10 cellular contexts compared by ENCODE assay signal in the genomic region with DNA sequence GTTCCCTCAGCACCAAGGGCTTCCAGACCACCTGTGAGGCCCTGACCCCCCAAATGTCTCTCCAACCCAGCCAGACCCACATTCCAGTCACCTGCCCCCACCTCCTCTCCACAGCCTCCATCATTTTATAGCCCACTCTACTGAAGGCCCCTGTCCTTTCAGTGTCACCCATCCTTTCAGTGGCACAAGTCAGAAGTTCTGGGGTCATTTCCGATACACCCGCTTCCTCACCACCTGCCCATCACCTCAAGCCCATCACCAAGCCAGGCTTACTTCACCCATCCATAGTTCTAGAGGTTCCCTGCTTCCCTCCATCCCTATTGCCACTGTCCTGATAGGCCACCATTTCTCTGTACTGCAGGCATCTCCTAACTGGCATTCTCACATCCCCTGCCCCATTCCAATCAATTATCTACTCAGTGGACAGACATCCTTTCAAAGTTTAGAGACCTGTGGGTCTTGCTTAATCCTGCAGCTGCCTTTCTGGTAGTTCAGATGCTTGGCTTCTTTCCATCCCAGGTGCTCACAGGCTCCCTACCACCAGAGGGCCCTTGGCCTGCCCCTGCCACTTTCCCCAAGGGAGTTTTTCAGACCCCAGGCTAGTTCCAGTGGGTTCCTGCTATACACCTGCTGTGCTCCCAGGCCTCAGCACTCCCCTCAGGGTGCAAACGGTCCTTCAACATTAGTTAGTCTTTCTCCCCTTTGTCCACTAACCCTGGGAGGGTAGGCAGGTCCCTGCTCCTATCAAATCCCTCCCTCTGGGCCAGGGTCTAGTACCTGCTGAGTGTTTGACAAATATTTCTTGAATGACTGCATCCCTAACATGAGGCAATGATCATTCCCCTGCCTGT. TPM values are rescaled to one million over a fixed set of nuclear protein-coding genes. Genes with fewer than 3 reads are reported as not detected.
DNase-seq lines count a peak whose midpoint lies in the region; ATAC-seq, FAIRE-seq and TF ChIP-seq lines count a peak whose summit lies in the region.
"Had no signal": no experiment of that assay in that cellular context is flagged by ENCODE, and none has a peak within 500 bp of the region (broad histone marks: within the 10 kb centered on the region; RNA-seq: fewer than 3 reads in every experiment).

No MANE protein-coding gene starts in this region.

- peaks cover 68% of the 10 kb centered on the region for H3K79me2 ChIP-seq in DOHH2 (ENCODE audit: control insufficient read depth, low read length)
- peaks cover 99% of the 10 kb centered on the region for H3K79me2 ChIP-seq in Loucy (ENCODE audit: insufficient read depth, low read length)
- peaks cover 100% of the 10 kb centered on the region for H3K79me2 ChIP-seq in astrocyte (ENCODE audit: insufficient read depth, low read length)

- H2AFZ ChIP-seq in Loucy (ENCODE audit: low read length) (no peak overlapping the region), astrocyte (ENCODE audit: low read depth, low read length) (no peak overlapping the region)

- TF ChIP-seq CTCF in DOHH2 (IDR thresholded peaks at IDR 0.05; ENCODE audit: low read depth, low read length, poor library complexity, severe bottlenecking): peak; percentile 40
- peak; percentile 73 for TF ChIP-seq CTCF in Loucy (conservative IDR thresholded peaks at IDR 0.05; ENCODE audit: low read length)
- TF ChIP-seq CTCF in astrocyte (IDR thresholded peaks at IDR 0.05; ENCODE audit: insufficient read depth, low read depth, low read length): no peak
- TF ChIP-seq CTCF in mucosa of descending colon (IDR thresholded peaks at IDR 0.05): no peak
- TF ChIP-seq CTCF in prostate gland (IDR thresholded peaks at IDR 0.05): peak in 2 of 4 experiments; percentile 31 to 45

- peaks cover 15% of the 10 kb centered on the region for H3K27me3 Mint-ChIP-seq in astrocyte (ENCODE audit: low read depth, unreplicated experiment)
- H3K27me3 Mint-ChIP-seq: dendritic cell treated with granulocyte-macrophage colony-stimulating factor and Interleukin-4, amounts not matched to agents 40 ng/mL and 50 ng/mL, for 4 days had no signal

- H3K27ac ChIP-seq in DOHH2 (ENCODE audit: low read depth, low read length): no peak overlapping the region
- no peak overlapping the region for H3K27ac ChIP-seq in astrocyte (ENCODE audit: low read depth, low read length)
- no peak overlapping the region for H3K27ac ChIP-seq in prostate gland

- TF ChIP-seq POLR2A in prostate gland (IDR thresholded peaks at IDR 0.05): no peak

- H3K4me1 ChIP-seq in DOHH2 (ENCODE audit: control insufficient read depth, low read length) (peaks cover 42% of the 10 kb centered on the region), Loucy (ENCODE audit: insufficient read depth, low read length, poor library complexity, severe bottlenecking) (peaks cover 91% of the 10 kb centered on the region), astrocyte (ENCODE audit: insufficient read depth, low read length) (peaks cover 4% of the 10 kb centered on the region), mucosa of descending colon (ENCODE audit: low read depth) (peaks cover 4% of the 10 kb centered on the region), prostate gland (replicated peaks) (no peaks in the 10 kb centered on the region)

- peak overlapping the region; percentile 56 for H3K4me3 Mint-ChIP-seq in astrocyte (ENCODE audit: unreplicated experiment)
- H3K4me3 Mint-ChIP-seq: dendritic cell treated with granulocyte-macrophage colony-stimulating factor and Interleukin-4, amounts not matched to agents 40 ng/mL and 50 ng/mL, for 4 days had no signal

- FAIRE-seq in astrocyte (lab: Jason Lieb, UNC): no peak
- FAIRE-seq: GM18507 had no signal

- H3K27me3 ChIP-seq in DOHH2 (ENCODE audit: control insufficient read depth, low read length) (no peaks in the 10 kb centered on the region), Loucy (ENCODE audit: insufficient read depth, low read length, poor library complexity, severe bottlenecking) (no peaks in the 10 kb centered on the region), astrocyte (ENCODE audit: insufficient read depth, low read length) (no peaks in the 10 kb centered on the region), prostate gland (replicated peaks; ENCODE audit: insufficient read depth) (no peaks in the 10 kb centered on the region)

- H3K36me3 Mint-ChIP-seq in astrocyte (ENCODE audit: low read depth, unreplicated experiment): peaks cover 9% of the 10 kb centered on the region

- no peak overlapping the region for H3K27ac Mint-ChIP-seq in astrocyte (ENCODE audit: unreplicated experiment)
- H3K27ac Mint-ChIP-seq: dendritic cell treated with granulocyte-macrophage colony-stimulating factor and Interleukin-4, amounts not matched to agents 40 ng/mL and 50 ng/mL, for 4 days had no signal

- H3K9me2 ChIP-seq in DOHH2 (replicated peaks; ENCODE audit: control insufficient read depth, low read length): no peaks in the 10 kb centered on the region
- no peaks in the 10 kb centered on the region for H3K9me2 ChIP-seq in Loucy (replicated peaks; ENCODE audit: low read depth, low read length)

- H3K4me3 ChIP-seq in DOHH2 (ENCODE audit: low read length): no peak overlapping the region
- H3K4me3 ChIP-seq in Loucy (ENCODE audit: low read length, poor library complexity, severe bottlenecking): peak overlapping the region; percentile 75
- no peak overlapping the region for H3K4me3 ChIP-seq in astrocyte (ENCODE audit: insufficient read depth, low read depth, low read length)
- no peak overlapping the region for H3K4me3 ChIP-seq in mucosa of descending colon
- H3K4me3 ChIP-seq in prostate gland: no peak overlapping the region

- intact Hi-C loops in mucosa of descending colon (cut with DNase I, micrococcal nuclease): loop anchor here in 1 of 2 donors (10.0 kb wide), 1 partner anchor 193 kb away; the partner anchor contains the start of gene CDKN1C
- intact Hi-C loops in prostate gland (cut with DNase I): no loop called here

- ATAC-seq in mucosa of descending colon (peak; percentile 13), GM19397 (IDR thresholded peaks at IDR 0.05; ENCODE audit: unreplicated experiment) (no peak), GM18511 (IDR thresholded peaks at IDR 0.05; ENCODE audit: unreplicated experiment) (no peak)

- H3K9me3 ChIP-seq in DOHH2 (ENCODE audit: control insufficient read depth, insufficient read depth, low read length) (no peaks in the 10 kb centered on the region), Loucy (ENCODE audit: insufficient read depth, low read depth, low read length) (no peaks in the 10 kb centered on the region), astrocyte (ENCODE audit: insufficient read depth, low read depth, low read length) (no peaks in the 10 kb centered on the region), mucosa of descending colon (no peaks in the 10 kb centered on the region), prostate gland (no peaks in the 10 kb centered on the region)

- H4K20me1 ChIP-seq in DOHH2 (ENCODE audit: control insufficient read depth, insufficient read depth, low read depth, low read length) (peaks cover 5% of the 10 kb centered on the region; the same call in 1 of the 2 replicates), Loucy (ENCODE audit: insufficient read depth, low read length, poor library complexity, severe bottlenecking) (peaks cover 72% of the 10 kb centered on the region), astrocyte (ENCODE audit: insufficient read depth, low read length) (peaks cover 100% of the 10 kb centered on the region)

- H3K4me2 ChIP-seq in DOHH2 (ENCODE audit: low read length): no peak overlapping the region
- H3K4me2 ChIP-seq in Loucy (ENCODE audit: low read depth, low read length, poor library complexity, severe bottlenecking): peak overlapping the region; percentile 88
- no peak overlapping the region for H3K4me2 ChIP-seq in astrocyte (ENCODE audit: low read length)

- H3K9ac ChIP-seq in Loucy (ENCODE audit: low read depth, low read length, poor library complexity, severe bottlenecking) (peak overlapping the region; percentile 77), astrocyte (ENCODE audit: low read length) (no peak overlapping the region)

- no peaks in the 10 kb centered on the region for H3F3A ChIP-seq in DOHH2 (ENCODE audit: control insufficient read depth, insufficient read depth)
- peaks cover 3% of the 10 kb centered on the region for H3F3A ChIP-seq in Loucy (ENCODE audit: low read depth)

- DNase-seq in astrocyte (ENCODE audit: low read depth) (no peak), mucosa of descending colon (no peak), prostate gland (ENCODE audit: low spot score) (no peak)
- no peak for DNase-seq in stimulated activated CD4-positive, alpha-beta T cell treated with anti-CD3 and anti-CD28 coated beads, Interleukin-15, amount 100 ng/mL, for 24 hours

- H3K4me1 Mint-ChIP-seq in astrocyte (ENCODE audit: low read depth, unreplicated experiment): peaks cover 37% of the 10 kb centered on the region

- 78% methylated on average over 3 of the region's 3 CpGs for WGBS in prostate gland

- H3K9me3 Mint-ChIP-seq in astrocyte (ENCODE audit: unreplicated experiment): no peaks in the 10 kb centered on the region
- H3K9me3 Mint-ChIP-seq: dendritic cell treated with granulocyte-macrophage colony-stimulating factor and Interleukin-4, amounts not matched to agents 40 ng/mL and 50 ng/mL, for 4 days had no signal

- H3K36me3 ChIP-seq in DOHH2 (ENCODE audit: control insufficient read depth, low read length) (no peaks in the 10 kb centered on the region; the same call in 1 of the 2 replicates), Loucy (ENCODE audit: insufficient read depth, low read length) (peaks cover 6% of the 10 kb centered on the region; the same call in 1 of the 2 replicates), astrocyte (ENCODE audit: insufficient read depth, low read length) (no peaks in the 10 kb centered on the region), mucosa of descending colon (ENCODE audit: low read depth) (no peaks in the 10 kb centered on the region), prostate gland (no peaks in the 10 kb centered on the region)

RNA-seq across cellular contexts. Expression of gene KCNQ1OT1, which starts 7.6 kb away (rescaled TPM):
- 2.5 TPM in 2 replicates for total RNA-seq in astrocyte
- total RNA-seq in mucosa of descending colon: 1 to 10 TPM; 1.5 to 1.7 (median 1.7) TPM
- 1 to 10 TPM; 1.0 to 2.1 TPM for total RNA-seq in prostate gland

Comparison
In these comparisons a context has a peak if more than half of its experiments do, and no peak if none do; other contexts are left out.
1. CTCF ChIP-seq: peak in DOHH2 (single experiment) and Loucy (single experiment); none in astrocyte (single experiment) and mucosa of descending colon (single experiment).